In the genomic region with DNA sequence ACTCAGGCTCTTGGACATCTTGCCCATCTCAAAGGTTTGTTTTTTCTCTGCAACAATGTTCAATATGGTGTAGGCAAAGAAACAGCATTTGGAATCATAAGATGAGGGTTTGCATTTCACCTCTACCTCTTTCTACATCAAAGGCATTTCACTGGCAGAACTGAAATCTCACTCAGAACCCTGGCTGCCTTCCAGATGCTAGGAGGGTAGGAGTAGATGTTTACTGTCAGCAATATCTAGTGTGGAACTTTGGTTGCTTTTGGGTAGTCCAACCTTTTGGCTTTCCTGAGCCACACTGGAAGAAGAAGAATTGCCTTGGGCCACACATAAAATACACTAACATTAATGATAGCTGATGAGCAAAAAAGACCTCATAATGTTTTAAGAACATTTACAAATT, we compare ENCODE assay signal across 22 cellular contexts.
DNase-seq lines count a peak whose midpoint lies in the region; ATAC-seq and TF ChIP-seq lines count a peak whose summit lies in the region.
"Had no signal": no experiment of that assay in that cellular context is flagged by ENCODE, and none has a peak within 500 bp of the region (broad histone marks: within the 10 kb centered on the region; RNA-seq: fewer than 3 reads in every experiment).

No MANE protein-coding gene starts in this region.

- H4K20me1 ChIP-seq in KMS-11 (ENCODE audit: insufficient read depth), result no peaks in the 10 kb centered on the region

- peak overlapping the region; percentile 25; the same call in 1 of the 2 replicates for H3K4me2 ChIP-seq in KMS-11
- H3K4me2 ChIP-seq: GM23338 had no signal

- intact Hi-C loops in dorsolateral prefrontal cortex (cut with DNase I), result no loop called here

- no peak for TF ChIP-seq EP300 in gastroesophageal sphincter (IDR thresholded peaks at IDR 0.05)

- no peaks in the 10 kb centered on the region for H3K9me3 ChIP-seq in gastroesophageal sphincter
- no peaks in the 10 kb centered on the region for H3K9me3 ChIP-seq in subcutaneous abdominal adipose tissue (ENCODE audit: control insufficient read depth in 5 of 5, low read length in 5 of 5)
- H3K9me3 ChIP-seq: MG63, SJSA1 had no signal

- H3K36me3 ChIP-seq in KMS-11 (ENCODE audit: insufficient read depth) (no peaks in the 10 kb centered on the region), gastroesophageal sphincter (no peaks in the 10 kb centered on the region), subcutaneous abdominal adipose tissue (ENCODE audit: control insufficient read depth in 5 of 5, insufficient read depth in 5 of 5, low read length in 5 of 5) (no peaks in the 10 kb centered on the region)
- H3K36me3 ChIP-seq: MG63, SJSA1 had no signal

- no peak for ATAC-seq in gastroesophageal sphincter
- no peak for ATAC-seq in GM18861 (IDR thresholded peaks at IDR 0.05; ENCODE audit: unreplicated experiment)
- ATAC-seq: GM23338, HCT116, PC-3 had no signal

- H3K9ac ChIP-seq in KMS-11, result no peak overlapping the region
- H3K9ac ChIP-seq in subcutaneous abdominal adipose tissue (ENCODE audit: low read length in 5 of 5), result no peak overlapping the region

- H3K4me3 ChIP-seq in KMS-11 (IDR thresholded peaks at IDR 0.05; ENCODE audit: insufficient read depth, low read depth, low read length) (no peak overlapping the region), gastroesophageal sphincter (no peak overlapping the region), subcutaneous abdominal adipose tissue (ENCODE audit: low read depth in 1 of 5, low read length in 5 of 5) (no peak overlapping the region), dorsolateral prefrontal cortex (no peak overlapping the region)
- H3K4me3 ChIP-seq: GM23338, MG63, SJSA1 had no signal

- DNase-seq in NCI-H69 (lab: John Stamatoyannopoulos, UW) (peak; percentile 0), dorsolateral prefrontal cortex (no peak), hepatic stellate cell (ENCODE audit: low spot score) (no peak)
- DNase-seq: ACHN, C1 segment of cervical spinal cord, IMR-90, Karpas-422, NCI-H1092, NCI-H1436 treated with DMSO at 0.1 percent for 48 hours, NCI-H2029 treated with DMSO at 0.1 percent for 48 hours, NCI-H510A treated with DMSO at 0.1 percent for 48 hours, NCI-H82, PC-3 had no signal

- H3K4me1 ChIP-seq in KMS-11 (ENCODE audit: low read depth, poor library complexity, severe bottlenecking) (peaks cover 18% of the 10 kb centered on the region), gastroesophageal sphincter (peaks cover 4 to 33% (median 21%) of the 10 kb centered on the region in 3 donors), subcutaneous abdominal adipose tissue (ENCODE audit: control insufficient read depth in 5 of 5, insufficient read depth in 5 of 5, low read length in 5 of 5) (peaks cover 0 to 33% (median 25%) of the 10 kb centered on the region in 5 donors)

- H3K27me3 ChIP-seq in KMS-11 (ENCODE audit: insufficient read depth, low read depth), result no peaks in the 10 kb centered on the region
- no peaks in the 10 kb centered on the region for H3K27me3 ChIP-seq in gastroesophageal sphincter
- H3K27me3 ChIP-seq in subcutaneous abdominal adipose tissue (ENCODE audit: control insufficient read depth in 5 of 5, insufficient read depth in 4 of 5, low read length in 5 of 5), result no peaks in the 10 kb centered on the region
- no peaks in the 10 kb centered on the region for H3K27me3 ChIP-seq in dorsolateral prefrontal cortex
- H3K27me3 ChIP-seq: MG63, SJSA1 had no signal

- TF ChIP-seq CTCF in KMS-11 (conservative IDR thresholded peaks at IDR 0.05; ENCODE audit: low read depth, low read length) (no peak), gastroesophageal sphincter (IDR thresholded peaks at IDR 0.05) (no peak), dorsolateral prefrontal cortex (IDR thresholded peaks at IDR 0.05 in 54 of 56, conservative IDR thresholded peaks at IDR 0.05 in 2 of 56; ENCODE audit: low read depth in 1 of 56, partially characterized antibody in 56 of 56) (no peak)

- no peak overlapping the region for H3K27ac ChIP-seq in KMS-11
- peak overlapping the region; percentile 7 to 42 (median 26) for H3K27ac ChIP-seq in gastroesophageal sphincter
- H3K27ac ChIP-seq in subcutaneous abdominal adipose tissue (ENCODE audit: low read depth, low read length), result peak overlapping the region; percentile 68
- H3K27ac ChIP-seq in dorsolateral prefrontal cortex, result no peak overlapping the region
- H3K27ac ChIP-seq: HL-60, SJSA1 had no signal

- H3K79me2 ChIP-seq in KMS-11 (ENCODE audit: insufficient read depth, low read depth), result no peaks in the 10 kb centered on the region

- no peak overlapping the region for H2AFZ ChIP-seq in KMS-11 (ENCODE audit: low read depth)
- H2AFZ ChIP-seq: GM23338 had no signal

- TF ChIP-seq POLR2A in gastroesophageal sphincter (IDR thresholded peaks at IDR 0.05), result no peak

Comparison
In these comparisons a context has a peak if more than half of its experiments do, and no peak if none do; other contexts are left out.
1. H3K27ac ChIP-seq: peak in gastroesophageal sphincter (4 of 4) and subcutaneous abdominal adipose tissue (single experiment); none in KMS-11 (single experiment) and dorsolateral prefrontal cortex (0 of 59).